In the genomic region with DNA sequence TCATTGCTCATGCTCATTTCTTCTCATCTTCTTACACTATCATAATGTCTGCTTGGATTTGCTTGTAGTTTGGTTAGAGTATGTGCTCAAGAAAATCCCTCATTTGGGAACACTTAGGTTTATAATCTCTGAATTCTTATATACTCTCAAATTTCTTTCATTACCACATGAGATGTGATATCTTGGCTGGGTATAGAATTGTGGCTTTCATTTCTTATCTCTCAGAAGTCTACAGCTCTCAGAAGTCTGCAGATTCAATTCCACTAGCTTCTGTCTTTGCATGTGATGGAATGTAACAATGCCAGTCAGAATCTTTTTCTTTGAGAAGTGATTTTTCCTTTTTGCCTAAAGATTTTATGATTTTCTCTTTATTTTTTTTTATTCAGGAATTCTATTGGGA, we compare ENCODE assay signal across 12 cellular contexts. TPM values are rescaled to one million over a fixed set of nuclear protein-coding genes. Genes with fewer than 3 reads are reported as not detected.
"Had no signal": no experiment of that assay in that cellular context is flagged by ENCODE, and none has a peak within 500 bp of the region (broad histone marks: within the 10 kb centered on the region; RNA-seq: fewer than 3 reads in every experiment).

No MANE protein-coding gene starts in this region.

- FAIRE-seq: H1, H54 had no signal

- H3K4me1 ChIP-seq: HAP-1 had no signal

- ATAC-seq: GM23338, HCT116 had no signal

- H3K9me3 ChIP-seq: HAP-1 had no signal

- H3K9ac ChIP-seq: GM23248 had no signal

- H3K27ac ChIP-seq: GM23248 had no signal

- H2AFZ ChIP-seq: GM23248, GM23338 had no signal

- H3K4me2 ChIP-seq: GM23338 had no signal

- H3K36me3 ChIP-seq: HAP-1 had no signal

- DNase-seq: GM23248, GOT3, H7, H9, HCEC 1CT, HFFc6 had no signal

- H3K4me3 ChIP-seq: GM23248, GM23338, HAP-1 had no signal

RNA-seq across cellular contexts. Expression of a gene that starts 50.9 kb away (rescaled TPM):
- total RNA-seq: GM23248, H1, H4, H7, H9 had no signal
- polyA plus RNA-seq: GM23248, GM23338, H1 had no signal
